In the genomic region with DNA sequence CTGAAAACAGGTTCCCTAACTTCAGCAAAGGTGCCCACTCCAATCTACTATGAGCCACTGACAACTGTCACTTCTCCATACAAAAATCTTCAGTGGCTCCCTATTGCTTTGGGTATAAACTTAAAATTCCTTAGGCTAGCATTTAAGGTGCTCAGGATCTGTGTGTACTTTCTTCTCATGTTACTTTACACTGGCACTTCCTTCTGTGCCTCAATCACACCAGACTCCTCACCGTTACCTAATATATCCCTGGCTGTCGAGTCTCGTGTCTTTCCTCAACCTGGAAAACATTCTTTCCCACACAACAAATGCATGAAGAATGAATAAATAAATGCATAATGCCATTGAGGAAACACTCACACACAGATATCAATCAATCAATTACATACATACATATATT, we compare ENCODE assay signal across 1 cellular context.
TF ChIP-seq lines count a peak whose summit lies in the region.

No MANE protein-coding gene starts in this region.

TF ChIP-seq in IMR-90, 13 proteins besides CTCF, POLR2A, EP300 and RAD21 (continued from another document):
- no peak for TF ChIP-seq NFE2L2 (IDR thresholded peaks at IDR 0.05; ENCODE audit: low read depth, low read length)
- no peak for TF ChIP-seq MAFK (IDR thresholded peaks at IDR 0.05; ENCODE audit: low read depth, low read length)
- no peak for TF ChIP-seq FOS (IDR thresholded peaks at IDR 0.05; ENCODE audit: low read depth, low read length)
- TF ChIP-seq RFX5 (IDR thresholded peaks at IDR 0.05; ENCODE audit: low read depth, low read length) = no peak
- no peak for TF ChIP-seq MAZ (IDR thresholded peaks at IDR 0.05; ENCODE audit: borderline replicate concordance, low read depth, low read length)
